ENCODE assay signal across 20 cellular contexts in the genomic region with DNA sequence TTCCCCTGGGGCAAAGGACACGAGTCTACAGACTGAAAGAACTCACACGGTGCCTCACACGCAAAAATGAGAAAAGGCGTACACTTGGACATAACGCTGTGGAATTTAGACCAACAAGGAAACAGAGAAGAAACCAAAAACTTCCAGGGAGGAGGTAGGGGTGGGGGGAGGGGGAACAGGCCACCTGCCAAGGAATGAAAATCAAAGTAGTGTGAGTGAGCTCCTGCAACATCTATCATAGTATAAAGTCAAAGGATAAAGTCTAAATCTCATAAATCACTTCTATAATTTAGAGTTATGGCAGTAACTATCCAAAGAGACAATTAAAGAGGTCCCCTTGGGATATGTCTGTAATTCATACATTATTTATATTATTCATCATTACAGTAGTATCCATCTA. TPM values are rescaled to one million over a fixed set of nuclear protein-coding genes. Genes with fewer than 3 reads are reported as not detected.
DNase-seq lines count a peak whose midpoint lies in the region; ATAC-seq, FAIRE-seq and TF ChIP-seq lines count a peak whose summit lies in the region.
"Had no signal": no experiment of that assay in that cellular context is flagged by ENCODE, and none has a peak within 500 bp of the region (broad histone marks: within the 10 kb centered on the region; RNA-seq: fewer than 3 reads in every experiment).

No MANE protein-coding gene starts in this region.

- no peak overlapping the region for H2BK20ac ChIP-seq in IMR-90 (ENCODE audit: low read depth, low read length)

- TF ChIP-seq CTCF in IMR-90 (conservative IDR thresholded peaks at IDR 0.05; ENCODE audit: low read depth, low read length), result no peak
- no peak for TF ChIP-seq CTCF in fibroblast of the aortic adventitia (IDR thresholded peaks at IDR 0.05; ENCODE audit: insufficient read depth, low read length)
- TF ChIP-seq CTCF in mucosa of descending colon (IDR thresholded peaks at IDR 0.05), result no peak
- TF ChIP-seq CTCF in right atrium auricular region (IDR thresholded peaks at IDR 0.05), result no peak

- H3K27me3 ChIP-seq in IMR-90 (ENCODE audit: control insufficient read depth, insufficient read depth, low read length) (no peaks in the 10 kb centered on the region), small intestine (ENCODE audit: control insufficient read depth in 2 of 2, insufficient read depth in 2 of 2, low read length in 2 of 2) (no peaks in the 10 kb centered on the region), right atrium auricular region (no peaks in the 10 kb centered on the region)
- H3K27me3 ChIP-seq in CD8-positive, alpha-beta memory T cell (ENCODE audit: insufficient read depth, low read length, poor library complexity, severe bottlenecking), result no peaks in the 10 kb centered on the region
- H3K27me3 ChIP-seq: BE2C had no signal

- H2AK9ac ChIP-seq in IMR-90 (replicated peaks; ENCODE audit: low read depth, low read length, poor library complexity), result no peak overlapping the region

- peaks cover 3% of the 10 kb centered on the region; the same call in 1 of the 2 replicates for H3K9me3 ChIP-seq in IMR-90 (ENCODE audit: control insufficient read depth, insufficient read depth, low read length)
- no peaks in the 10 kb centered on the region for H3K9me3 ChIP-seq in mucosa of descending colon
- H3K9me3 ChIP-seq in small intestine (ENCODE audit: control insufficient read depth, low read depth), result no peaks in the 10 kb centered on the region
- H3K9me3 ChIP-seq in CD8-positive, alpha-beta memory T cell (ENCODE audit: low read length), result no peaks in the 10 kb centered on the region
- no peaks in the 10 kb centered on the region for H3K9me3 ChIP-seq in right atrium auricular region
- H3K9me3 ChIP-seq: BE2C had no signal

- no peak overlapping the region for H3K4me3 Mint-ChIP-seq in CD8-positive, alpha-beta memory T cell
- H3K4me3 Mint-ChIP-seq: CD4-positive, CD25-positive, alpha-beta regulatory T cell; H9 had no signal

- H3K4me1 ChIP-seq in IMR-90 (ENCODE audit: control insufficient read depth, insufficient read depth, low read length) (peaks cover 9% of the 10 kb centered on the region), mucosa of descending colon (ENCODE audit: low read depth) (no peaks in the 10 kb centered on the region), small intestine (ENCODE audit: control insufficient read depth in 2 of 2, insufficient read depth in 1 of 2, low read depth in 1 of 2, low read length in 1 of 2) (no peaks in the 10 kb centered on the region), right atrium auricular region (no peaks in the 10 kb centered on the region)
- H3K4me1 ChIP-seq in CD8-positive, alpha-beta memory T cell (ENCODE audit: insufficient read depth, low read length), result no peaks in the 10 kb centered on the region
- H3K4me1 ChIP-seq: BE2C had no signal

- intact Hi-C loops in IMR-90 (cut with micrococcal nuclease) (no loop called here), mucosa of descending colon (cut with DNase I, micrococcal nuclease) (no loop called here)

- H3K9me3 Mint-ChIP-seq in CD8-positive, alpha-beta memory T cell, result peaks cover 0 to 3% (median 0%) of the 10 kb centered on the region in 5 donors

- 87% methylated on average over 3 of the region's 5 CpGs; no CpG with 5 or more reads in 1 of the 2 experiments for WGBS in IMR-90 (ENCODE audit: extremely low coverage in 2 of 2, insufficient read length in 1 of 2), 2 experiments
- WGBS in small intestine, 3 donors, result 12 to 53% (median 48%) methylated on average over 5 of the region's 5 CpGs

- H2AFZ ChIP-seq in IMR-90 (replicated peaks; ENCODE audit: low read length, poor library complexity), result no peak overlapping the region

- no peak overlapping the region for H3K4ac ChIP-seq in IMR-90 (ENCODE audit: low read depth, low read length)

- CTCF ChIA-PET in IMR-90 (lab: Yijun Ruan, JAX), result no interaction called here
- CTCF ChIA-PET in CD8-positive, alpha-beta memory T cell (lab: Charles Lee), result no interaction called here

- H3K27ac Mint-ChIP-seq in CD8-positive, alpha-beta memory T cell, result no peak overlapping the region
- H3K27ac Mint-ChIP-seq: CD4-positive, CD25-positive, alpha-beta regulatory T cell; H9 had no signal

- H3K79me1 ChIP-seq in IMR-90 (ENCODE audit: low read depth in 1 of 2, low read length in 2 of 2), result no peaks in the 10 kb centered on the region

- TF ChIP-seq RAD21 in IMR-90 (IDR thresholded peaks at IDR 0.05; ENCODE audit: low read length), result no peak

- H3K9me1 ChIP-seq in IMR-90 (ENCODE audit: insufficient read depth, low read length), result peaks cover 7% of the 10 kb centered on the region; the same call in 1 of the 2 replicates

- no peak overlapping the region for H4K91ac ChIP-seq in IMR-90 (ENCODE audit: insufficient read depth, low read depth, low read length)

- no peak overlapping the region for H2BK15ac ChIP-seq in IMR-90 (ENCODE audit: low read depth, low read length)

- no peak overlapping the region for H3K56ac ChIP-seq in IMR-90 (ENCODE audit: extremely low read depth, insufficient read depth, low read length)

- no peak overlapping the region for H2BK120ac ChIP-seq in IMR-90 (ENCODE audit: low read depth, low read length)

- H3K27ac ChIP-seq in IMR-90 (ENCODE audit: insufficient read depth, low read length) (no peak overlapping the region), small intestine (ENCODE audit: low read depth in 1 of 2, low read length in 1 of 2) (no peak overlapping the region), right atrium auricular region (no peak overlapping the region)
- H3K27ac ChIP-seq in CD8-positive, alpha-beta memory T cell (ENCODE audit: low read depth, low read length), result no peak overlapping the region

- H3K36me3 ChIP-seq in IMR-90 (ENCODE audit: control insufficient read depth, insufficient read depth, low read length) (no peaks in the 10 kb centered on the region), mucosa of descending colon (ENCODE audit: low read depth) (no peaks in the 10 kb centered on the region), small intestine (ENCODE audit: control insufficient read depth in 2 of 2, insufficient read depth in 2 of 2, low read length in 2 of 2) (no peaks in the 10 kb centered on the region), right atrium auricular region (no peaks in the 10 kb centered on the region)
- no peaks in the 10 kb centered on the region for H3K36me3 ChIP-seq in CD8-positive, alpha-beta memory T cell (ENCODE audit: insufficient read depth, low read length)
- H3K36me3 ChIP-seq: BE2C had no signal

- H4K5ac ChIP-seq in IMR-90 (ENCODE audit: low read depth, low read length), result no peak overlapping the region

- H3K4me1 Mint-ChIP-seq in CD8-positive, alpha-beta memory T cell, result no peaks in the 10 kb centered on the region
- H3K4me1 Mint-ChIP-seq: CD4-positive, CD25-positive, alpha-beta regulatory T cell had no signal

- no TSS peak for BruUV-seq in IMR-90 (replicated peaks; lab: Mats Ljungman, UMichigan)

- H3K4me3 ChIP-seq in IMR-90 (ENCODE audit: insufficient read depth, low read depth, low read length) (no peak overlapping the region), fibroblast of the aortic adventitia (ENCODE audit: low read depth, low read length) (no peak overlapping the region), mucosa of descending colon (no peak overlapping the region), small intestine (ENCODE audit: low read depth in 1 of 2, low read length in 2 of 2) (no peak overlapping the region), right atrium auricular region (no peak overlapping the region)
- H3K4me3 ChIP-seq in CD8-positive, alpha-beta memory T cell (ENCODE audit: low read length), result no peak overlapping the region

- TF ChIP-seq POLR2A in IMR-90 (IDR thresholded peaks at IDR 0.05; ENCODE audit: low read depth, low read length), result no peak

- H4K8ac ChIP-seq in IMR-90 (ENCODE audit: low read depth in 2 of 2, low read length in 2 of 2), result no peak overlapping the region

- no peak overlapping the region for H3K14ac ChIP-seq in IMR-90 (replicated peaks; ENCODE audit: low read depth, low read length)

- no peak overlapping the region for H3K4me2 ChIP-seq in IMR-90 (ENCODE audit: low read depth, low read length)

- peaks cover 0 to 3% (median 0%) of the 10 kb centered on the region in 3 donors for H3K36me3 Mint-ChIP-seq in CD8-positive, alpha-beta memory T cell
- H3K36me3 Mint-ChIP-seq: CD4-positive, CD25-positive, alpha-beta regulatory T cell had no signal

- no peak for FAIRE-seq in small intestine (lab: Jason Lieb, UNC)
- no peak for FAIRE-seq in RCC 7860 (lab: Jason Lieb, UNC)
- FAIRE-seq: D721Med, G401.6, GM12891, GM19239, H1 had no signal

- DNase-seq in IMR-90 (no peak), fibroblast of the aortic adventitia (ENCODE audit: low read depth) (peak; percentile 39), mucosa of descending colon (no peak), small intestine (peak; percentile 48), right atrium auricular region (ENCODE audit: low spot score) (no peak), NCI-H345 (lab: John Stamatoyannopoulos, UW) (no peak), RCC 7860 (ENCODE audit: low spot score) (no peak)
- no peak for DNase-seq in CD8-positive, alpha-beta memory T cell
- DNase-seq: ACHN; BE2C; C1 segment of cervical spinal cord; Caco-2; CD4-positive, CD25-positive, alpha-beta regulatory T cell; H9 had no signal

- ATAC-seq in IMR-90 (ENCODE audit: low read depth) (no peak), mucosa of descending colon (peak; percentile 16)

- in situ Hi-C loops in IMR-90 (cut with MboI; ENCODE audit: low sequenced_read_pairs), result no loop called here

- no peak overlapping the region for H3K18ac ChIP-seq in IMR-90 (ENCODE audit: low read depth, low read length)

- dilution Hi-C loops in IMR-90 (cut with HindIII; ENCODE audit: low sequenced_read_pairs, unreplicated experiment), result no loop called here

- no peak overlapping the region for H2BK5ac ChIP-seq in IMR-90 (ENCODE audit: low read depth, low read length, poor library complexity, severe bottlenecking)

- no peak overlapping the region for H3K9ac ChIP-seq in IMR-90 (ENCODE audit: low read depth, low read length)

- peaks cover 0 to 9% of the 10 kb centered on the region in 2 donors for H3K27me3 Mint-ChIP-seq in CD8-positive, alpha-beta memory T cell
- H3K27me3 Mint-ChIP-seq: CD4-positive, CD25-positive, alpha-beta regulatory T cell had no signal

- no peak overlapping the region for H3K23ac ChIP-seq in IMR-90 (ENCODE audit: low read depth, low read length)

- no peaks in the 10 kb centered on the region for H4K20me1 ChIP-seq in IMR-90 (ENCODE audit: insufficient read depth, low read length)

- H2AK5ac ChIP-seq in IMR-90 (ENCODE audit: low read depth, low read length), result peak overlapping the region; percentile 52; the same call in 1 of the 2 replicates

- POLR2A ChIA-PET in IMR-90 (lab: Charles Lee; ENCODE audit: unreplicated experiment), result no interaction called here
- POLR2A ChIA-PET in CD8-positive, alpha-beta memory T cell (lab: Charles Lee), result no interaction called here

RNA-seq across cellular contexts. Expression of gene IRAG1, which starts 10.0 kb away (rescaled TPM):
- total RNA-seq in IMR-90 (2012; rRNA removed) (21.1 and 25.8 TPM in 2 replicates), fibroblast of the aortic adventitia (ENCODE audit: low replicate concordance) (17.6 and 32.0 TPM in 2 replicates), mucosa of descending colon (100 to 1,000 TPM in 1 of 3 donors, 10 to 100 TPM in 1, 1 to 10 TPM in 1; 7.5 to 134 (median 15.4) TPM), right atrium auricular region (10 to 100 TPM in 1 of 2 donors, 1 to 10 TPM in 1; 4.6 to 10.9 TPM)
- polyA plus RNA-seq in IMR-90 (2012; rRNA removed) (17.6 and 19.4 TPM in 2 replicates), small intestine (1 to 10 TPM in 2 of 3 donors, under 1 TPM in 1; 0.45 to 9.0 (median 1.6) TPM)
- 8.5 and 8.6 TPM in 2 replicates for polyA plus RNA-seq in IMR-90 (2012; cell fraction: cytosol; rRNA removed)
- polyA plus RNA-seq in IMR-90 (2012; cell fraction: nucleus; rRNA removed; ENCODE audit: low replicate concordance), result 37.6 and 104 TPM in 2 replicates
- not detected for total RNA-seq in CD8-positive, alpha-beta memory T cell
- not detected for polyA plus RNA-seq in CD8-positive, alpha-beta memory T cell
- total RNA-seq: A172; CD4-positive, CD25-positive, alpha-beta regulatory T cell had no signal
- polyA plus RNA-seq: CD4-positive, CD25-positive, alpha-beta regulatory T cell had no signal

RNA-seq across cellular contexts. Expression of gene CTR9, which starts 47.5 kb away (rescaled TPM):
- total RNA-seq in IMR-90 (2012; rRNA removed) (37.1 and 38.3 TPM in 2 replicates), fibroblast of the aortic adventitia (ENCODE audit: low replicate concordance) (30.5 and 67.5 TPM in 2 replicates), mucosa of descending colon (10 to 100 TPM; 27.1 to 30.9 (median 27.4) TPM), right atrium auricular region (10 to 100 TPM; 17.0 to 18.6 TPM)
- polyA plus RNA-seq in IMR-90 (2012; rRNA removed) (14.4 and 16.8 TPM in 2 replicates), small intestine (10 to 100 TPM; 14.1 to 16.6 (median 16.3) TPM)
- 3.8 and 5.1 TPM in 2 replicates for polyA plus RNA-seq in IMR-90 (2012; cell fraction: cytosol; rRNA removed)
- 2.1 and 10.6 TPM in 2 replicates for polyA plus RNA-seq in IMR-90 (2012; cell fraction: nucleus; rRNA removed; ENCODE audit: low replicate concordance)
- total RNA-seq in CD8-positive, alpha-beta memory T cell, result 10 to 100 TPM; 49.9 to 60.8 TPM
- polyA plus RNA-seq in CD8-positive, alpha-beta memory T cell, result 57.9 TPM

Comparison
In these comparisons a context has a peak if more than half of its experiments do, and no peak if none do; other contexts are left out.
1. DNase-seq: peak in fibroblast of the aortic adventitia (single experiment) and small intestine (single experiment); none in IMR-90 (single experiment), mucosa of descending colon (0 of 3), CD8-positive, alpha-beta memory T cell (0 of 5), right atrium auricular region (single experiment), NCI-H345 (single experiment) and RCC 7860 (single experiment).
2. RNA of gene IRAG1, which starts 10.0 kb away (total RNA-seq): 21.1 to 25.8 TPM in IMR-90, 17.6 to 32.0 TPM in fibroblast of the aortic adventitia, 7.5 to 134 TPM in mucosa of descending colon and 4.6 to 10.9 TPM in right atrium auricular region; not detected in CD8-positive, alpha-beta memory T cell; every median in the first group is over 4 times any median in the second.